8 cellular contexts compared by ENCODE assay signal in the genomic region with DNA sequence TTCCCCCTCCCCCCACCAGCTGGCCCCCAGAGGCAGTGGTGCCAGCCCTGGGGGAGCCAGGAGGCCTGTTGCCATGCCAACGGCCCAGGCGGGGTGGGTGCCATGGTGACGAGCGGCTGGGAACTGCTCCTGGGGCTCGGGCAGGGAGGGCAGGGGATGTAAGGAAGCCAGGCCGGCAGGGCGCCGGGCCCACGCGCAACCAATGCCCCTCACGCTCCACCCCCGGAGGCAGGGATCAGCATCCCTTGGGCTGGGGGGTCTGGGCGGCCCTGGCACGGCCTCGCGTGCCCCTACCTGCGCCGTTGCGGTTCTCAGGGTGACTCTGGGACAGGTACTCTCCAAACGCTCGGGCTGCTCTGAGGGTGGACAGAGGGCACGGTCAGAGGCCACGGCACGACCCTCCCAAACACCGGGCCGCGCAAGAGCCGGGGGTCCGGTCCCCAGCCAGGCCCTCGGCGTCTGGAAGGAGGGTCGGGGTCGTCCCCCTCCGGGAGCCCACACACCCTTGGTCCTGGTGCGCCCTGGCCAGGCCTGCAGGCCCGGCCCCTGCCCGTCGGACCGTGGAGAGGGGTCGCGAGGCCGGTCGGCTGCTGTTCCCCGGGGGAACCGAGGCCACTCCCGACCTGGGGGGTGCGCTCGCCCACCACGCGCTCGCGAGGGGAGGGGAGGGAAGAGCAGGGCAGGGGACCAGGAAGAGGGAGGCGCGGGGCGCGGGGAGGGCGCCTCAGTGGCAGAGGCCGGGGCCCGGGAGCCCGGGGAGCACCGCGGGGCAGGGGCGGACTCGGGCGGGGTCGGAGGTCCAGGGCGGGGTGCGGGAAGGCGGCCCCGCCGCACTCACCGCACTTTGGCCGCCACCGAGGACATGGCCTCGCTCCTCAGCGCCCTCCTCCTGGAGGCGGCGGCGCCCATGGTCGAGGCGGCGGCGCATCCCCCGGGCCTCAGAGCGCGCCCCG. TPM values are rescaled to one million over a fixed set of nuclear protein-coding genes. Genes with fewer than 3 reads are reported as not detected.
A peak's percentile ranks its signal among the peaks of the same experiment; 100 is the strongest.
DNase-seq lines count a peak whose midpoint lies in the region; ATAC-seq, FAIRE-seq and TF ChIP-seq lines count a peak whose summit lies in the region.

No MANE protein-coding gene starts in this region.

- H3K4me1 ChIP-seq in CD4-positive, alpha-beta memory T cell (ENCODE audit: insufficient read depth, low read length): peaks cover 60% of the 10 kb centered on the region
- no peaks in the 10 kb centered on the region for H3K4me1 ChIP-seq in breast epithelium
- peaks cover 18% of the 10 kb centered on the region for H3K4me1 ChIP-seq in keratinocyte (ENCODE audit: control insufficient read depth, extremely low read depth, insufficient read depth, low read length)

- TF ChIP-seq POLR2A in breast epithelium (IDR thresholded peaks at IDR 0.05): no peak

- H3K79me2 ChIP-seq in keratinocyte (ENCODE audit: control insufficient read depth, insufficient read depth, low read length): peaks cover 7% of the 10 kb centered on the region

- H3K9me3 ChIP-seq in CD4-positive, alpha-beta memory T cell (ENCODE audit: control insufficient read depth in 1 of 2, low read length in 2 of 2): no peaks in the 10 kb centered on the region
- no peaks in the 10 kb centered on the region for H3K9me3 ChIP-seq in breast epithelium
- no peaks in the 10 kb centered on the region for H3K9me3 ChIP-seq in keratinocyte (ENCODE audit: control insufficient read depth, low read depth, low read length)

- peak overlapping the region; percentile 73 for H3K4me2 ChIP-seq in keratinocyte (ENCODE audit: control insufficient read depth, extremely low read depth, insufficient read depth, low read depth, low read length)

- no peaks in the 10 kb centered on the region for H4K20me1 ChIP-seq in keratinocyte (ENCODE audit: control insufficient read depth, extremely low read depth, insufficient read depth, low read length)

- peak in 1 of 5 donors; percentile 48 for DNase-seq in CD4-positive, alpha-beta memory T cell
- DNase-seq in NCI-H1105 (lab: John Stamatoyannopoulos, UW) (peak; percentile 92), breast epithelium (ENCODE audit: low spot score in 2 of 2) (no peak), keratinocyte (ENCODE audit: low read depth, low spot score) (no peak), NK-92 (lab: John Stamatoyannopoulos, UW; ENCODE audit: unreplicated experiment) (no peak)
- DNase-seq in stimulated activated naive B cell treated with anti-CD40 and anti-IgM and Interleukin-4, amounts not matched to agents 10 μg/mL and 1 μg/mL and 100 μg/mL, for 72 hours: no peak

- TF ChIP-seq CTCF in breast epithelium (IDR thresholded peaks at IDR 0.05) (no peak), keratinocyte (optimal IDR thresholded peaks at IDR 0.05 in 1 of 3, IDR thresholded peaks at IDR 0.05 in 1 of 3, conservative IDR thresholded peaks at IDR 0.05 in 1 of 3; ENCODE audit: extremely low read depth in 1 of 3, insufficient read depth in 2 of 3, low read length in 3 of 3) (no peak)

- H3K27me3 Mint-ChIP-seq in CD4-positive, alpha-beta memory T cell: no peaks in the 10 kb centered on the region
- no peaks in the 10 kb centered on the region for H3K27me3 Mint-ChIP-seq in stimulated activated naive B cell treated with anti-CD40 and anti-IgM and Interleukin-4, amounts not matched to agents 10 μg/mL and 1 μg/mL and 100 μg/mL, for 72 hours

- no peak for FAIRE-seq in keratinocyte (lab: Jason Lieb, UNC)

- POLR2A ChIA-PET in CD4-positive, alpha-beta memory T cell (lab: Charles Lee; ENCODE audit: partially characterized antibody): interaction anchor here (1.0 kb wide), 5 partner anchors 9 to 93 kb away, joined by 3 to 11 read pairs (median 4); partner anchors contain the start of genes EXD3, MRPL41 and NOXA1

- H3K36me3 Mint-ChIP-seq in CD4-positive, alpha-beta memory T cell: peaks cover 0 to 4% of the 10 kb centered on the region in 2 donors
- peaks cover 6 to 24% of the 10 kb centered on the region in 2 donors for H3K36me3 Mint-ChIP-seq in stimulated activated naive B cell treated with anti-CD40 and anti-IgM and Interleukin-4, amounts not matched to agents 10 μg/mL and 1 μg/mL and 100 μg/mL, for 72 hours

- H3K9ac ChIP-seq in keratinocyte (ENCODE audit: control insufficient read depth, extremely low read depth, insufficient read depth, low read length): peak overlapping the region; percentile 78

- CTCF ChIA-PET in CD4-positive, alpha-beta memory T cell (lab: Charles Lee; ENCODE audit: partially characterized antibody): no interaction called here

- peak overlapping the region in 1 of 8 donors; percentile 57 for H3K4me3 Mint-ChIP-seq in CD4-positive, alpha-beta memory T cell
- peak overlapping the region; percentile 56 to 58 for H3K4me3 Mint-ChIP-seq in stimulated activated naive B cell treated with anti-CD40 and anti-IgM and Interleukin-4, amounts not matched to agents 10 μg/mL and 1 μg/mL and 100 μg/mL, for 72 hours

- H3K4me3 ChIP-seq in CD4-positive, alpha-beta memory T cell (ENCODE audit: low read length in 2 of 2): peak overlapping the region in 1 of 2 donors; percentile 46
- H3K4me3 ChIP-seq in breast epithelium: peak overlapping the region; percentile 72 to 93 (median 75)
- peak overlapping the region; percentile 70 to 85 (median 74) for H3K4me3 ChIP-seq in keratinocyte (ENCODE audit: control insufficient read depth in 2 of 3, extremely low read depth in 1 of 3, insufficient read depth in 2 of 3, low read depth in 1 of 3, low read length in 3 of 3)

- no peaks in the 10 kb centered on the region for H3K9me1 ChIP-seq in keratinocyte (ENCODE audit: control insufficient read depth, extremely low read depth, insufficient read depth, low read length)

- H3K9me3 Mint-ChIP-seq in CD4-positive, alpha-beta memory T cell: no peaks in the 10 kb centered on the region
- H3K9me3 Mint-ChIP-seq in stimulated activated naive B cell treated with anti-CD40 and anti-IgM and Interleukin-4, amounts not matched to agents 10 μg/mL and 1 μg/mL and 100 μg/mL, for 72 hours: no peaks in the 10 kb centered on the region

- ATAC-seq in GM19455 (IDR thresholded peaks at IDR 0.05; ENCODE audit: unreplicated experiment) (peak; percentile 22), HG02588 (IDR thresholded peaks at IDR 0.05; ENCODE audit: unreplicated experiment) (no peak)
- ATAC-seq in stimulated activated naive B cell treated with anti-CD40 and anti-IgM and Interleukin-4, amounts not matched to agents 10 μg/mL and 1 μg/mL and 100 μg/mL, for 72 hours (replicated peaks): peak; percentile 15 to 19

- dilution Hi-C loops in keratinocyte (cut with MboI; ENCODE audit: extremely low pct_ligation_motif_present, low sequenced_read_pairs): no loop called here

- H3K4me1 Mint-ChIP-seq in CD4-positive, alpha-beta memory T cell: peaks cover 5 to 34% (median 19%) of the 10 kb centered on the region in 4 donors
- peaks cover 30 to 53% of the 10 kb centered on the region in 2 donors for H3K4me1 Mint-ChIP-seq in stimulated activated naive B cell treated with anti-CD40 and anti-IgM and Interleukin-4, amounts not matched to agents 10 μg/mL and 1 μg/mL and 100 μg/mL, for 72 hours

- no peak overlapping the region for H3K27ac Mint-ChIP-seq in CD4-positive, alpha-beta memory T cell
- H3K27ac Mint-ChIP-seq in stimulated activated naive B cell treated with anti-CD40 and anti-IgM and Interleukin-4, amounts not matched to agents 10 μg/mL and 1 μg/mL and 100 μg/mL, for 72 hours: no peak overlapping the region

- H3K36me3 ChIP-seq in CD4-positive, alpha-beta memory T cell (ENCODE audit: insufficient read depth, low read length): no peaks in the 10 kb centered on the region
- H3K36me3 ChIP-seq in breast epithelium: no peaks in the 10 kb centered on the region
- peaks cover 0 to 8% of the 10 kb centered on the region in 2 experiments for H3K36me3 ChIP-seq in keratinocyte (ENCODE audit: control insufficient read depth in 2 of 2, extremely low read depth in 1 of 2, insufficient read depth in 2 of 2, low read length in 2 of 2)

- H3K27me3 ChIP-seq in CD4-positive, alpha-beta memory T cell (ENCODE audit: insufficient read depth, low read length): no peaks in the 10 kb centered on the region
- H3K27me3 ChIP-seq in breast epithelium: no peaks in the 10 kb centered on the region
- H3K27me3 ChIP-seq in keratinocyte (ENCODE audit: control insufficient read depth, extremely low read depth, insufficient read depth, low read length): peaks cover 15% of the 10 kb centered on the region

- peak overlapping the region; percentile 18 for H3K27ac ChIP-seq in CD4-positive, alpha-beta memory T cell (ENCODE audit: low read depth, low read length)
- H3K27ac ChIP-seq in breast epithelium (peak overlapping the region; percentile 75 to 79), keratinocyte (ENCODE audit: control insufficient read depth, insufficient read depth, low read length) (peak overlapping the region; percentile 36)

- no peak overlapping the region for H2AFZ ChIP-seq in keratinocyte (ENCODE audit: control insufficient read depth, low read length)

- intact Hi-C loops in CD4-positive, alpha-beta memory T cell (cut with micrococcal nuclease): loop anchor here (5.0 kb wide), 1 partner anchor 36 kb away; the partner anchor contains the start of genes EXD3 and NOXA1
- intact Hi-C loops in breast epithelium (cut with DNase I; ENCODE audit: low total_unique reads): no loop called here

RNA-seq across cellular contexts. Expression of gene NSMF, which starts 0.7 kb away (rescaled TPM):
- 10 to 100 TPM; 18.3 to 20.9 TPM for total RNA-seq in CD4-positive, alpha-beta memory T cell
- polyA plus RNA-seq in CD4-positive, alpha-beta memory T cell: 10 to 100 TPM in 1 of 2 donors, 1 to 10 TPM in 1; 3.8 to 10.6 TPM
- 10 to 100 TPM; 30.9 to 38.4 (median 37.4) TPM for total RNA-seq in breast epithelium
- polyA plus RNA-seq in keratinocyte: 29.5 to 46.6 TPM (median 33.1 TPM) in 3 replicates
- polyA plus RNA-seq in keratinocyte (2011; ENCODE audit: low read depth): 5.6 TPM
- polyA plus RNA-seq in keratinocyte (2011; cell fraction: cytosol; rRNA removed): 25.8 and 51.4 TPM in 2 replicates
- polyA plus RNA-seq in keratinocyte (2011; cell fraction: nucleus; rRNA removed): 97.1 and 113 TPM in 2 replicates
- polyA plus RNA-seq in keratinocyte (2012; ENCODE audit: low replicate concordance): 23.0 and 34.1 TPM in 2 replicates
- polyA minus RNA-seq in keratinocyte: 28.3 to 102 TPM (median 39.7 TPM) in 3 replicates
- 67.9 TPM for polyA minus RNA-seq in keratinocyte (2011; cell fraction: cytosol; rRNA and poly(A)+ RNA removed)
- 34.3 and 39.8 TPM in 2 replicates for polyA minus RNA-seq in keratinocyte (2011; cell fraction: nucleus; rRNA and poly(A)+ RNA removed)

RNA-seq across cellular contexts. Expression of gene ENTPD8, which starts 17.3 kb away (rescaled TPM):
- not detected for total RNA-seq in CD4-positive, alpha-beta memory T cell
- polyA plus RNA-seq in CD4-positive, alpha-beta memory T cell: not detected
- 1 to 10 TPM in 2 of 3 donors, not detected in 1; 2.0 to 3.2 TPM for total RNA-seq in breast epithelium
- not detected in 3 replicates for polyA plus RNA-seq in keratinocyte
- polyA plus RNA-seq in keratinocyte (2011; ENCODE audit: low read depth): not detected
- polyA plus RNA-seq in keratinocyte (2011; cell fraction: cytosol; rRNA removed): not detected in 2 replicates
- polyA plus RNA-seq in keratinocyte (2011; cell fraction: nucleus; rRNA removed): 0.05 TPM in 1 of 2 replicates, not detected in the other
- polyA plus RNA-seq in keratinocyte (2012; ENCODE audit: low replicate concordance): not detected in 2 replicates
- polyA minus RNA-seq in keratinocyte: not detected in 3 replicates
- polyA minus RNA-seq in keratinocyte (2011; cell fraction: cytosol; rRNA and poly(A)+ RNA removed): not detected
- not detected in 2 replicates for polyA minus RNA-seq in keratinocyte (2011; cell fraction: nucleus; rRNA and poly(A)+ RNA removed)

RNA-seq across cellular contexts. Expression of gene NOXA1, which starts 35.3 kb away (rescaled TPM):
- 1 to 10 TPM; 4.5 to 5.6 TPM for total RNA-seq in CD4-positive, alpha-beta memory T cell
- polyA plus RNA-seq in CD4-positive, alpha-beta memory T cell: under 1 TPM; 0.29 to 1.00 TPM
- 10 to 100 TPM in 1 of 3 donors, 1 to 10 TPM in 2; 2.9 to 13.8 (median 4.6) TPM for total RNA-seq in breast epithelium
- polyA plus RNA-seq in keratinocyte: 0.07 to 0.33 TPM (median 0.09 TPM) in 3 replicates
- polyA plus RNA-seq in keratinocyte (2011; ENCODE audit: low read depth): 0.50 TPM
- polyA plus RNA-seq in keratinocyte (2011; cell fraction: cytosol; rRNA removed): 0.14 TPM in 1 of 2 replicates, not detected in the other
- 0.74 and 1.4 TPM in 2 replicates for polyA plus RNA-seq in keratinocyte (2011; cell fraction: nucleus; rRNA removed)
- 0.13 and 0.86 TPM in 2 replicates for polyA plus RNA-seq in keratinocyte (2012; ENCODE audit: low replicate concordance)
- polyA minus RNA-seq in keratinocyte: not detected in 3 replicates
- polyA minus RNA-seq in keratinocyte (2011; cell fraction: cytosol; rRNA and poly(A)+ RNA removed): 1.2 TPM
- polyA minus RNA-seq in keratinocyte (2011; cell fraction: nucleus; rRNA and poly(A)+ RNA removed): 0.63 and 0.93 TPM in 2 replicates

RNA-seq across cellular contexts. Expression of gene EXD3, which starts 35.5 kb away (rescaled TPM):
- 10 to 100 TPM; 21.4 to 21.9 TPM for total RNA-seq in CD4-positive, alpha-beta memory T cell
- 1 to 10 TPM; 2.5 to 7.1 TPM for polyA plus RNA-seq in CD4-positive, alpha-beta memory T cell
- total RNA-seq in breast epithelium: 10 to 100 TPM in 2 of 3 donors, 1 to 10 TPM in 1; 7.7 to 28.7 (median 20.6) TPM
- 1.5 to 5.4 TPM (median 1.9 TPM) in 3 replicates for polyA plus RNA-seq in keratinocyte
- polyA plus RNA-seq in keratinocyte (2011; ENCODE audit: low read depth): 3.9 TPM
- 0.94 and 3.9 TPM in 2 replicates for polyA plus RNA-seq in keratinocyte (2011; cell fraction: cytosol; rRNA removed)
- 7.1 and 12.1 TPM in 2 replicates for polyA plus RNA-seq in keratinocyte (2011; cell fraction: nucleus; rRNA removed)
- 5.2 and 8.5 TPM in 2 replicates for polyA plus RNA-seq in keratinocyte (2012; ENCODE audit: low replicate concordance)
- 2.4 to 3.4 TPM (median 2.6 TPM) in 3 replicates for polyA minus RNA-seq in keratinocyte
- polyA minus RNA-seq in keratinocyte (2011; cell fraction: cytosol; rRNA and poly(A)+ RNA removed): 5.4 TPM
- 3.8 and 5.1 TPM in 2 replicates for polyA minus RNA-seq in keratinocyte (2011; cell fraction: nucleus; rRNA and poly(A)+ RNA removed)

Comparison
In these comparisons a context has a peak if more than half of its experiments do, and no peak if none do; other contexts are left out.
1. H3K27ac ChIP-seq: peak in every context shown above with its lines; median percentile 77 in breast epithelium; 36 in keratinocyte; 18 in CD4-positive, alpha-beta memory T cell.